Comparison of ENCODE assay signal across 17 cellular contexts in genomic region chr2:37650548-37651101, GRCh38. TPM values are rescaled to one million over a fixed set of nuclear protein-coding genes. Genes with fewer than 3 reads are reported as not detected.
DNase-seq lines count a peak whose midpoint lies in the region; ATAC-seq, FAIRE-seq and TF ChIP-seq lines count a peak whose summit lies in the region.
"Had no signal": no experiment of that assay in that cellular context is flagged by ENCODE, and none has a peak within 500 bp of the region (broad histone marks: within the 10 kb centered on the region; RNA-seq: fewer than 3 reads in every experiment).

No MANE protein-coding gene starts in this region.

- H3K36me3 ChIP-seq in astrocyte (ENCODE audit: insufficient read depth, low read length) (peaks cover 39% of the 10 kb centered on the region), uterus (no peaks in the 10 kb centered on the region)
- H3K36me3 ChIP-seq: adrenal gland had no signal

- H3K4me1 ChIP-seq in astrocyte (ENCODE audit: insufficient read depth, low read length) (peaks cover 56% of the 10 kb centered on the region), uterus (peaks cover 10 to 12% of the 10 kb centered on the region in 2 donors)

- H2AFZ ChIP-seq in astrocyte (ENCODE audit: low read depth, low read length) = no peak overlapping the region

- peak overlapping the region; percentile 86 for H3K27ac Mint-ChIP-seq in stimulated activated naive CD8-positive, alpha-beta T cell treated with anti-CD3 and anti-CD28 coated beads, Interleukin-15, Interleukin-2, amounts not matched to agents 100 ng/mL and 50 ng/mL, for 24 hours
- H3K27ac Mint-ChIP-seq in astrocyte (ENCODE audit: unreplicated experiment) (peak overlapping the region; percentile 0), natural killer cell (peak overlapping the region; percentile 91 to 96)

- H3K4me3 Mint-ChIP-seq in stimulated activated naive CD8-positive, alpha-beta T cell treated with anti-CD3 and anti-CD28 coated beads, Interleukin-15, Interleukin-2, amounts not matched to agents 100 ng/mL and 50 ng/mL, for 24 hours = no peak overlapping the region
- H3K4me3 Mint-ChIP-seq in astrocyte (ENCODE audit: unreplicated experiment) = no peak overlapping the region
- peak overlapping the region; percentile 41 for H3K4me3 Mint-ChIP-seq in natural killer cell

- TF ChIP-seq CTCF in astrocyte (IDR thresholded peaks at IDR 0.05; ENCODE audit: insufficient read depth, low read depth, low read length) = no peak
- TF ChIP-seq CTCF in natural killer cell (IDR thresholded peaks at IDR 0.05) = no peak
- TF ChIP-seq CTCF in uterus (IDR thresholded peaks at IDR 0.05) = no peak

- DNase-seq in stimulated activated naive CD8-positive, alpha-beta T cell treated with anti-CD3 and anti-CD28 coated beads, Interleukin-15, Interleukin-2, amounts not matched to agents 100 U/mL and 50 U/mL, for 24 hours = no peak
- DNase-seq in astrocyte (ENCODE audit: low read depth) (no peak), natural killer cell (no peak), uterus (no peak), NCI-H2081 (lab: John Stamatoyannopoulos, UW) (no peak), nucleus accumbens (lab: John Stamatoyannopoulos, UW) (no peak)
- DNase-seq: adrenal gland, DMS53, head of caudate nucleus, kidney, NCI-H1930, NCI-H524, T-helper 1 cell, upper lobe of left lung had no signal

- no peaks in the 10 kb centered on the region for H3K9me3 Mint-ChIP-seq in stimulated activated naive CD8-positive, alpha-beta T cell treated with anti-CD3 and anti-CD28 coated beads, Interleukin-15, Interleukin-2, amounts not matched to agents 100 ng/mL and 50 ng/mL, for 24 hours
- H3K9me3 Mint-ChIP-seq in astrocyte (ENCODE audit: unreplicated experiment) (peaks cover 2% of the 10 kb centered on the region), natural killer cell (no peaks in the 10 kb centered on the region)

- H3K79me2 ChIP-seq in astrocyte (ENCODE audit: insufficient read depth, low read length) = peaks cover 98% of the 10 kb centered on the region

- no peak for FAIRE-seq in astrocyte (lab: Jason Lieb, UNC)
- FAIRE-seq: kidney had no signal

- H3K4me3 ChIP-seq in astrocyte (ENCODE audit: insufficient read depth, low read depth, low read length) = no peak overlapping the region
- H3K4me3 ChIP-seq in uterus = no peak overlapping the region
- H3K4me3 ChIP-seq: adrenal gland, upper lobe of left lung had no signal

- ATAC-seq in stimulated activated naive CD8-positive, alpha-beta T cell treated with anti-CD3 and anti-CD28 coated beads, Interleukin-15, Interleukin-2, amounts not matched to agents 100 U/mL and 50 U/mL, for 24 hours = no peak
- ATAC-seq in natural killer cell = no peak
- ATAC-seq in HG03442 (IDR thresholded peaks at IDR 0.05; ENCODE audit: unreplicated experiment) = no peak
- ATAC-seq: Panc1 had no signal

- H3K27me3 Mint-ChIP-seq in stimulated activated naive CD8-positive, alpha-beta T cell treated with anti-CD3 and anti-CD28 coated beads, Interleukin-15, Interleukin-2, amounts not matched to agents 100 ng/mL and 50 ng/mL, for 24 hours = no peaks in the 10 kb centered on the region
- H3K27me3 Mint-ChIP-seq in astrocyte (ENCODE audit: low read depth, unreplicated experiment) = no peaks in the 10 kb centered on the region
- no peaks in the 10 kb centered on the region for H3K27me3 Mint-ChIP-seq in natural killer cell (ENCODE audit: low read depth in 2 of 2)

- peaks cover 57% of the 10 kb centered on the region for H3K36me3 Mint-ChIP-seq in stimulated activated naive CD8-positive, alpha-beta T cell treated with anti-CD3 and anti-CD28 coated beads, Interleukin-15, Interleukin-2, amounts not matched to agents 100 ng/mL and 50 ng/mL, for 24 hours (ENCODE audit: low read depth)
- peaks cover 23% of the 10 kb centered on the region for H3K36me3 Mint-ChIP-seq in astrocyte (ENCODE audit: low read depth, unreplicated experiment)
- H3K36me3 Mint-ChIP-seq in natural killer cell = no peaks in the 10 kb centered on the region

- peak overlapping the region; percentile 78 for H3K27ac ChIP-seq in astrocyte (ENCODE audit: low read depth, low read length)
- peak overlapping the region; percentile 62 to 95 for H3K27ac ChIP-seq in uterus

- peaks cover 95% of the 10 kb centered on the region for H3K4me1 Mint-ChIP-seq in stimulated activated naive CD8-positive, alpha-beta T cell treated with anti-CD3 and anti-CD28 coated beads, Interleukin-15, Interleukin-2, amounts not matched to agents 100 ng/mL and 50 ng/mL, for 24 hours (ENCODE audit: low read depth)
- H3K4me1 Mint-ChIP-seq in astrocyte (ENCODE audit: low read depth, unreplicated experiment) (peaks cover 58% of the 10 kb centered on the region), natural killer cell (peaks cover 94 to 98% of the 10 kb centered on the region in 2 donors)

- no peak overlapping the region for H3K4me2 ChIP-seq in astrocyte (ENCODE audit: low read length)

- H3K9me3 ChIP-seq in astrocyte (ENCODE audit: insufficient read depth, low read depth, low read length) (no peaks in the 10 kb centered on the region), uterus (no peaks in the 10 kb centered on the region)
- H3K9me3 ChIP-seq: adrenal gland, upper lobe of left lung had no signal

- H3K27me3 ChIP-seq in astrocyte (ENCODE audit: insufficient read depth, low read length) = no peaks in the 10 kb centered on the region
- H3K27me3 ChIP-seq in uterus = no peaks in the 10 kb centered on the region
- H3K27me3 ChIP-seq: adrenal gland, upper lobe of left lung had no signal

- H4K20me1 ChIP-seq in astrocyte (ENCODE audit: insufficient read depth, low read length) = peaks cover 81% of the 10 kb centered on the region

- TF ChIP-seq POLR2A in uterus (IDR thresholded peaks at IDR 0.05) = no peak

- no peak overlapping the region for H3K9ac ChIP-seq in astrocyte (ENCODE audit: low read length)

- intact Hi-C loops in natural killer cell (cut with micrococcal nuclease) = no loop called here
- intact Hi-C loops in uterus (cut with DNase I; ENCODE audit: low total_unique reads) = no loop called here

RNA-seq across cellular contexts. Expression of gene CDC42EP3, which starts 20.8 kb away (rescaled TPM):
- total RNA-seq in astrocyte (94.3 and 102 TPM in 2 replicates), natural killer cell (100 to 1,000 TPM in 1 of 3 donors, 10 to 100 TPM in 2; 73.9 to 105 (median 84.6) TPM), uterus (10 to 100 TPM; 24.7 to 93.0 (median 57.3) TPM)

Comparison
In these comparisons a context has a peak if more than half of its experiments do, and no peak if none do; other contexts are left out.
1. H3K27ac Mint-ChIP-seq: peak in every context shown above with its lines; median percentile 94 in natural killer cell; 86 in stimulated activated naive CD8-positive, alpha-beta T cell treated with anti-CD3 and anti-CD28 coated beads, Interleukin-15, Interleukin-2, amounts not matched to agents 100 ng/mL and 50 ng/mL, for 24 hours; 0 in astrocyte.